In the genomic region with DNA sequence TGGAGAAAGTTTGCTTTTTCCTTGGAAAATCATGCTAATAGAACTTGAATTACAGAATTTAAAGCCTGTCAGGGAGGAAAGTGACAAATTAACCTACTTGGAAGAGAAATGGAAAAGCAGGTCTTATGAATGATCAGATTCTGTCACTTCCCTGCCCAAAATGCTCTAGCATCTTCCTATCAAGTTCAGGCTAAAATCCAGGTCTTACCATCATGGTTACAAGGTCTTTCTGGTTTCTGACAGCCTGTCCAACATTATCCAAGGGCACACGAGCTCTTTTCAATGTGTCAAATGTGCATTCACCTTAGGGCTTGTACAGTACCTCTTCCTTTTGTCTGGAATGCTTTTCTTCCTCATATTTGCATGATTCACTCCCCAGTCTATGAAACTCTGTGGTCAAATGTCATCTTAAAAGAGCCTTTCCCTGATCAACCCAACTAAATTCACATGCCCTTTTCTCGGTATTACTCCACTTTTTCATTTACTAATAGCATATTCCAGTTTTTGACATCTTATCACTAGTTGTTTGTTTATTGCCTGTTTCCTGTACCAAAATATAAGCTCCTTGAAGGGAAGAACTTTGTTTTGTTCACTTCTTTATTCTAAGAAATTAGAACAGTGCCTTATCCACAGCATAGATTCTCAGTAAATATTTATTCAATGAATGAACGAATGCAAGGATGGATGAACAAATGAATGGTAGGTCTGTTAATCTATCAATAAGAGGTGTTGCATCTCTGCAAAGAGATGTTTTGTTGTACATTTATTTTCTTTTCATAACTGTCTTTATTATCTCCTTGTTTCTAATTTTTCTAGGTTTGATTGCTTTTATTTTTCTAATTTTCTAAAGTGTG, we compare ENCODE assay signal across 11 cellular contexts.
DNase-seq lines count a peak whose midpoint lies in the region; ATAC-seq lines count a peak whose summit lies in the region.
"Had no signal": no experiment of that assay in that cellular context is flagged by ENCODE, and none has a peak within 500 bp of the region (broad histone marks: within the 10 kb centered on the region; RNA-seq: fewer than 3 reads in every experiment).

No MANE protein-coding gene starts in this region.

- peak overlapping the region; percentile 44 for H3K27ac Mint-ChIP-seq in activated CD8-positive, alpha-beta T cell treated with anti-CD3 and anti-CD28 coated beads, Interleukin-2, amount 10 ng/mL, durations not matched to agents 7 days and 5 days
- peak overlapping the region; percentile 0 to 78 for H3K27ac Mint-ChIP-seq in natural killer cell treated with Interleukin-12 subunit alpha and Interleukin-12 subunit beta and Interleukin-15 and Interleukin-18, amount 100 ng/mL, for 72 hours
- H3K27ac Mint-ChIP-seq: nephron progenitor cell; stimulated activated effector memory CD8-positive, alpha-beta T cell treated with anti-CD3 and anti-CD28 coated beads, Interleukin-12 subunit alpha, Interleukin-12 subunit beta, amount 100 ng/mL, for 72 hours had no signal

- H3K36me3 Mint-ChIP-seq in activated CD8-positive, alpha-beta T cell treated with anti-CD3 and anti-CD28 coated beads, Interleukin-2, amount 10 ng/mL, durations not matched to agents 7 days and 5 days (ENCODE audit: low read depth), result no peaks in the 10 kb centered on the region
- no peaks in the 10 kb centered on the region for H3K36me3 Mint-ChIP-seq in natural killer cell treated with Interleukin-12 subunit alpha and Interleukin-12 subunit beta and Interleukin-15 and Interleukin-18, amount 100 ng/mL, for 72 hours
- H3K36me3 Mint-ChIP-seq: stimulated activated effector memory CD8-positive, alpha-beta T cell treated with anti-CD3 and anti-CD28 coated beads, Interleukin-12 subunit alpha, Interleukin-12 subunit beta, amount 100 ng/mL, for 72 hours had no signal

- H3K4me1 Mint-ChIP-seq in activated CD8-positive, alpha-beta T cell treated with anti-CD3 and anti-CD28 coated beads, Interleukin-2, amount 10 ng/mL, durations not matched to agents 7 days and 5 days (ENCODE audit: low read depth), result peaks cover 67% of the 10 kb centered on the region
- peaks cover 51 to 58% of the 10 kb centered on the region in 2 donors for H3K4me1 Mint-ChIP-seq in natural killer cell treated with Interleukin-12 subunit alpha and Interleukin-12 subunit beta and Interleukin-15 and Interleukin-18, amount 100 ng/mL, for 72 hours (ENCODE audit: low read depth in 2 of 2)

- no peaks in the 10 kb centered on the region for H3K9me3 Mint-ChIP-seq in activated CD8-positive, alpha-beta T cell treated with anti-CD3 and anti-CD28 coated beads, Interleukin-2, amount 10 ng/mL, durations not matched to agents 7 days and 5 days (ENCODE audit: insufficient read depth)
- H3K9me3 Mint-ChIP-seq in natural killer cell treated with Interleukin-12 subunit alpha and Interleukin-12 subunit beta and Interleukin-15 and Interleukin-18, amount 100 ng/mL, for 72 hours, result no peaks in the 10 kb centered on the region
- H3K9me3 Mint-ChIP-seq: nephron progenitor cell; stimulated activated effector memory CD8-positive, alpha-beta T cell treated with anti-CD3 and anti-CD28 coated beads, Interleukin-12 subunit alpha, Interleukin-12 subunit beta, amount 100 ng/mL, for 72 hours had no signal

- DNase-seq in GM03348 (ENCODE audit: low spot score) (peak; percentile 26), HS-5 (ENCODE audit: low read depth) (peak; percentile 94), foreskin melanocyte (no peak), head of caudate nucleus (no peak)
- DNase-seq in activated CD8-positive, alpha-beta T cell treated with anti-CD3 and anti-CD28 coated beads, Interleukin-2, amount 10 ng/mL, durations not matched to agents 7 days and 5 days, result no peak
- no peak for DNase-seq in natural killer cell treated with Interleukin-12 subunit alpha and Interleukin-12 subunit beta and Interleukin-15 and Interleukin-18, amount 100 ng/mL, for 72 hours (ENCODE audit: low spot score)
- DNase-seq: activated effector memory CD4-positive, alpha-beta T cell treated with anti-CD3 and anti-CD28 coated beads, Interleukin-2, amount 50 U/mL, for 16 hours; DMS153; nephron progenitor cell had no signal

- POLR2A ChIA-PET in activated CD8-positive, alpha-beta T cell treated with anti-CD3 and anti-CD28 coated beads, Interleukin-2, amount 10 ng/mL, durations not matched to agents 7 days and 5 days (lab: Charles Lee), result interaction anchor here (0.6 to 1.7 kb wide), 4 partner anchors 9 to 1362 kb away, joined by 3 read pairs; no protein-coding TSS in a partner anchor

- ATAC-seq in activated CD8-positive, alpha-beta T cell treated with anti-CD3 and anti-CD28 coated beads, Interleukin-2, amount 10 ng/mL, durations not matched to agents 7 days and 5 days, result no peak
- no peak for ATAC-seq in natural killer cell treated with Interleukin-12 subunit alpha and Interleukin-12 subunit beta and Interleukin-15 and Interleukin-18, amount 100 ng/mL, for 72 hours
- no peak for ATAC-seq in GM19463 (IDR thresholded peaks at IDR 0.05; ENCODE audit: unreplicated experiment)

- CTCF ChIA-PET in activated CD8-positive, alpha-beta T cell treated with anti-CD3 and anti-CD28 coated beads, Interleukin-2, amount 10 ng/mL, durations not matched to agents 7 days and 5 days (lab: Charles Lee), result interaction anchor here (0.9 to 8.3 kb wide), 9 partner anchors 9 to 351 kb away, joined by 3 to 80 read pairs (median 3); no protein-coding TSS in a partner anchor

- intact Hi-C loops in head of caudate nucleus (cut with DNase I), result no loop called here

- H3K27me3 Mint-ChIP-seq in activated CD8-positive, alpha-beta T cell treated with anti-CD3 and anti-CD28 coated beads, Interleukin-2, amount 10 ng/mL, durations not matched to agents 7 days and 5 days (ENCODE audit: low read depth), result no peaks in the 10 kb centered on the region
- H3K27me3 Mint-ChIP-seq in natural killer cell treated with Interleukin-12 subunit alpha and Interleukin-12 subunit beta and Interleukin-15 and Interleukin-18, amount 100 ng/mL, for 72 hours, result no peaks in the 10 kb centered on the region

- H3K4me3 Mint-ChIP-seq in activated CD8-positive, alpha-beta T cell treated with anti-CD3 and anti-CD28 coated beads, Interleukin-2, amount 10 ng/mL, durations not matched to agents 7 days and 5 days, result no peak overlapping the region
- no peak overlapping the region for H3K4me3 Mint-ChIP-seq in natural killer cell treated with Interleukin-12 subunit alpha and Interleukin-12 subunit beta and Interleukin-15 and Interleukin-18, amount 100 ng/mL, for 72 hours
- H3K4me3 Mint-ChIP-seq: nephron progenitor cell; stimulated activated effector memory CD8-positive, alpha-beta T cell treated with anti-CD3 and anti-CD28 coated beads, Interleukin-12 subunit alpha, Interleukin-12 subunit beta, amount 100 ng/mL, for 72 hours had no signal

Comparison
In these comparisons a context has a peak if more than half of its experiments do, and no peak if none do; other contexts are left out.
1. DNase-seq: peak in GM03348 (single experiment) and HS-5 (single experiment); none in activated CD8-positive, alpha-beta T cell treated with anti-CD3 and anti-CD28 coated beads, Interleukin-2, amount 10 ng/mL, durations not matched to agents 7 days and 5 days (single experiment), natural killer cell treated with Interleukin-12 subunit alpha and Interleukin-12 subunit beta and Interleukin-15 and Interleukin-18, amount 100 ng/mL, for 72 hours (single experiment), foreskin melanocyte (single experiment) and head of caudate nucleus (0 of 42).